1 cellular context compared by ENCODE assay signal in genomic region chr10:80457554-80458262, GRCh38.
TF ChIP-seq lines count a peak whose summit lies in the region.

No MANE protein-coding gene starts in this region.

TF ChIP-seq in GM23338, 12 proteins besides CTCF, POLR2A, EP300 and RAD21 (continued from another document):
- no peak for TF ChIP-seq ZNF462 (CRISPR knock-in tag; IDR thresholded peaks at IDR 0.05)
